In the genomic region with DNA sequence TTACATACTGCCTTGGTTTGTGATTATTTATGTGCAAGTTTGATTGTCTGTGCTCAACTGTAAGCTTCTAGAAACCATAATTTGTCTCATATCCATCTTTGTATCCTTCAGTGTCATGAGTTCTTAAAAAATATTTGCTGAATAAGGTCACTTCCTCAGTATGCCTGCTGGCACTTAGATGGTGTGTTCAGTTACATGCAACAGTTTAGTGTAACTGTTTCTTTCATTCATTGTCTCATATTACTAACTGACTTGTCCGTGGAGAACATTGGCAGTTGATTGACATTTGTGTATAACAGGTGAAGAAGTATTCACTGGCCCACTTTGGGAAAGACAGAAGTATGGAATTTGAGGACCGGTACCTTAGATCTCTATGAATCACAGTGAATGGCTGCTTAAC, we compare ENCODE assay signal across 16 cellular contexts.
A peak's percentile ranks its signal among the peaks of the same experiment; 100 is the strongest.
DNase-seq lines count a peak whose midpoint lies in the region; ATAC-seq, FAIRE-seq and TF ChIP-seq lines count a peak whose summit lies in the region.
"Had no signal": no experiment of that assay in that cellular context is flagged by ENCODE, and none has a peak within 500 bp of the region (broad histone marks: within the 10 kb centered on the region; RNA-seq: fewer than 3 reads in every experiment).

No MANE protein-coding gene starts in this region.

- no peak overlapping the region for H3K4me3 ChIP-seq in bronchial epithelial cell (ENCODE audit: low read depth, low read length)
- H3K4me3 ChIP-seq: HAP-1, MG63 had no signal

- peak; percentile 13 for DNase-seq in AG08395 (ENCODE audit: low spot score)
- peak; percentile 54 for DNase-seq in HCEC 1CT
- peak; percentile 16 for DNase-seq in bronchial epithelial cell (ENCODE audit: low read depth)
- DNase-seq in foreskin melanocyte, result peak; percentile 20
- no peak for DNase-seq in NAMALWA (ENCODE audit: low spot score)
- DNase-seq in AML-193 (lab: John Stamatoyannopoulos, UW), result no peak
- no peak for DNase-seq in SIG-M5 (lab: John Stamatoyannopoulos, UW)
- DNase-seq: MG63, NCI-H1092 treated with DMSO at 0.1 percent for 48 hours, NCI-H2081 treated with DMSO at 0.1 percent for 48 hours, NCI-H446, NCI-H69, SHP77 had no signal

- no peak for ATAC-seq in HG03025 (IDR thresholded peaks at IDR 0.05; ENCODE audit: low FRiP score, unreplicated experiment)
- ATAC-seq: HepG2 had no signal

- H3K36me3 ChIP-seq in bronchial epithelial cell (ENCODE audit: control insufficient read depth, insufficient read depth, low read length), result no peaks in the 10 kb centered on the region
- H3K36me3 ChIP-seq: HAP-1, MG63 had no signal

- no peak for FAIRE-seq in bronchial epithelial cell (lab: Jason Lieb, UNC)
- FAIRE-seq: HepG2 had no signal

- H3K27me3 ChIP-seq in bronchial epithelial cell (ENCODE audit: control insufficient read depth, insufficient read depth, low read length), result no peaks in the 10 kb centered on the region
- H3K27me3 ChIP-seq: MG63 had no signal

- TF ChIP-seq CTCF in bronchial epithelial cell (IDR thresholded peaks at IDR 0.05; ENCODE audit: insufficient read depth, low read length, severe bottlenecking), result no peak

Comparison
In these comparisons a context has a peak if more than half of its experiments do, and no peak if none do; other contexts are left out.
1. DNase-seq: peak in AG08395 (single experiment), HCEC 1CT (single experiment), bronchial epithelial cell (single experiment) and foreskin melanocyte (single experiment); none in NAMALWA (single experiment), AML-193 (0 of 2) and SIG-M5 (single experiment).